In the genomic region with DNA sequence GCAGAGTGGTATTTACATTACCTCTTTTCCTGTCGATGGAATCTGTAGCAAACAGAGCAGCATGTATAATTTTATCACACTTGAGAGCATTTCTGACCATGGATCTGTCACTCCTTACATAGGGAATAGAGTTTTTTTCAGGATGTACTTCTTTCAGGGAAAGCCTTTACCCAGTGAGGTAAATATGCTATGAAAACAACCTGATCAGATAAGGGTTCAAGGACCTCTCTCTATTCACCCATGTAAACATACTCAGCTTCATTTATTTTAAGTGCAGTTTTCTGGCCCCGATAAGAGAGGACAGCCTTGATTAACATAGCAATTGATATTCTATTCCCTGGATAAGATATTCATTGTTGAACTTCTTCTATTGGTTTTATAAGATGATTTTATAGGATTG, we compare ENCODE assay signal across 32 cellular contexts.
"Had no signal": no experiment of that assay in that cellular context is flagged by ENCODE, and none has a peak within 500 bp of the region (broad histone marks: within the 10 kb centered on the region; RNA-seq: fewer than 3 reads in every experiment).

No MANE protein-coding gene starts in this region.

- H3K36me3 ChIP-seq: adrenal gland, breast epithelium, cardiac muscle cell, colonic mucosa, esophagus squamous epithelium, gastroesophageal sphincter, heart right ventricle, WERI-Rb-1 had no signal

- ATAC-seq: activated CD4-positive, CD25-positive, alpha-beta regulatory T cell treated with anti-CD3 and anti-CD28 coated beads, Interleukin-2, amount 50 U/mL, for 24 hours; activated CD8-positive, alpha-beta T cell treated with anti-CD3 and anti-CD28 coated beads for 36 hours; activated naive CD8-positive, alpha-beta T cell treated with anti-CD3 and anti-CD28 coated beads, Interleukin-2, amount 50 U/mL, for 24 hours; activated T-cell treated with anti-CD3 and anti-CD28 coated beads, Interleukin-2, amount 50 U/mL, for 4 hours; activated T-helper 17 cell treated with anti-CD3 and anti-CD28 coated beads, Interleukin-2, amount 50 U/mL, for 72 hours; gastroesophageal sphincter; heart right ventricle; T-helper 17 cell had no signal

- H3K27ac ChIP-seq: adrenal gland, breast epithelium, cardiac muscle cell, colonic mucosa, epithelial cell of prostate, esophagus squamous epithelium, gastroesophageal sphincter, heart right ventricle, WERI-Rb-1 had no signal

- H3K9me3 ChIP-seq: adrenal gland, breast epithelium, colonic mucosa, esophagus squamous epithelium, gastroesophageal sphincter, heart right ventricle had no signal

- FAIRE-seq: endometrium, endothelial cell of umbilical vein had no signal

- H3K27me3 ChIP-seq: colonic mucosa, gastroesophageal sphincter had no signal

- H3K4me1 ChIP-seq: adrenal gland, breast epithelium, colonic mucosa, esophagus squamous epithelium, gastroesophageal sphincter, heart right ventricle had no signal

- H3K4me3 ChIP-seq: adrenal gland, breast epithelium, cardiac muscle cell, colonic mucosa, esophagus squamous epithelium, gastroesophageal sphincter, heart right ventricle had no signal

- DNase-seq: activated B cell treated with CpG ODN at 0.5 μM for 24 hours; activated CD4-positive, alpha-beta T cell treated with anti-CD3 and anti-CD28 coated beads for 48 hours; activated CD4-positive, alpha-beta T cell treated with anti-CD3 and anti-CD28 coated beads, Interleukin-2, amount 50 U/mL, for 1 hour; activated CD4-positive, alpha-beta T cell treated with anti-CD3 and anti-CD28 coated beads, Interleukin-2, amount 50 U/mL, for 48 hours; activated CD8-positive, alpha-beta memory T cell treated with anti-CD3 and anti-CD28 coated beads for 24 hours; activated CD8-positive, alpha-beta T cell treated with anti-CD3 and anti-CD28 coated beads for 36 hours; activated effector memory CD4-positive, alpha-beta T cell treated with Interleukin-2 at 50 U/mL for 16 hours; activated naive CD4-positive, alpha-beta T cell treated with anti-CD3 and anti-CD28 coated beads for 36 hours; activated naive CD8-positive, alpha-beta T cell treated with anti-CD3 and anti-CD28 coated beads for 36 hours; activated naive CD8-positive, alpha-beta T cell treated with anti-CD3 and anti-CD28 coated beads, Interleukin-2, amount 50 U/mL, for 24 hours; activated T-cell treated with anti-CD3 and anti-CD28 coated beads, Interleukin-2, amount 50 U/mL, for 4 hours; adrenal gland; amygdala; aorta; central memory CD4-positive, alpha-beta T cell; cerebellar nuclear complex; colonic mucosa; effector CD8-positive, alpha-beta T cell; esophagus squamous epithelium; foreskin melanocyte; heart right ventricle; T-helper 17 cell; T1000; WERI-Rb-1 had no signal
